Comparison of ENCODE assay signal across 25 cellular contexts in the genomic region with DNA sequence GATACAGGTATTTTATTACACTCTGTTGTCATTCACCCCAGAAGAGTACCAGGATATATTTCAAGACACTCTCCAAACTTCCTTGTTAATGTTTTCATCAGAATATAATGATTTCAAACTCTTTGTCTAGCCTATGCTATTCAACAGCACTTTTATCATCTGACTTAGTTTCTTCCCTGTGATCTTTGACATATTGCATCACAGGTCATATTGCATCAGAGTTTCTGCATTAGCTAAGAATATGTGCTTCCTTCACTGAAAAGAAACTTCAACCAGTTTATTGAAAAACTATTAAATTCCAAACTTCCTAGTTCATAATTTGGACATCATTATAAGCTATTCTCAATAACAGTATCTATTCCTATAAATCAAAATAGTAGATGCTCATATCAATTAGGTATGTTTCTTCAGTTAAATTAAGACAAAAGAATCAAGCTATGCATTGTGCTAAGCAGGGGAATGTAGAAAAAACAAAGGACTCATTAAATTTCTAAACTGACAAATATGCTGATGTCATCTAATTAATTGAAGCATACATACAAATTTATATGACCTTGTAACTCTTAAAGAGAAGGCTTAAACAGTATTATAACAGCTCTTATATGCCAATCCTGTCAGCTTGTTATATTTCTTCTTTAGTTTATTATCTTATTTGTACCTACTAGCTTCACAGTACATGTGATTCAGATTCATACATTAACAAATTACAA.
A peak's percentile ranks its signal among the peaks of the same experiment; 100 is the strongest.
DNase-seq lines count a peak whose midpoint lies in the region; ATAC-seq, FAIRE-seq and TF ChIP-seq lines count a peak whose summit lies in the region.
"Had no signal": no experiment of that assay in that cellular context is flagged by ENCODE, and none has a peak within 500 bp of the region (broad histone marks: within the 10 kb centered on the region; RNA-seq: fewer than 3 reads in every experiment).

No MANE protein-coding gene starts in this region.

- no peak overlapping the region for H3K56ac ChIP-seq in IMR-90 (ENCODE audit: extremely low read depth, insufficient read depth, low read length)
- no peak overlapping the region for H3K56ac ChIP-seq in H1 (replicated peaks; ENCODE audit: insufficient read length, low read depth, low read length)

- H2BK120ac ChIP-seq in IMR-90 (ENCODE audit: low read depth, low read length) (no peak overlapping the region), H1 (replicated peaks; ENCODE audit: low read depth, low read length) (no peak overlapping the region), mesenchymal stem cell (ENCODE audit: low read depth, low read length) (no peak overlapping the region)

- intact Hi-C loops in IMR-90 (cut with micrococcal nuclease) = no loop called here
- intact Hi-C loops in activated CD4-positive, alpha-beta T cell treated with anti-CD3 and anti-CD28 coated beads, Interleukin-2, amount 10 ng/mL, durations not matched to agents 24 days and 14 days (cut with micrococcal nuclease) = no loop called here

- no peak for TF ChIP-seq POLR2A in IMR-90 (IDR thresholded peaks at IDR 0.05; ENCODE audit: low read depth, low read length)
- TF ChIP-seq POLR2A in H1 (IDR thresholded peaks at IDR 0.05; ENCODE audit: control extremely low read depth in 1 of 2, low read depth in 2 of 2, low read length in 2 of 2) = no peak

- no peak overlapping the region for H3K4ac ChIP-seq in IMR-90 (ENCODE audit: low read depth, low read length)
- no peak overlapping the region for H3K4ac ChIP-seq in H1 (replicated peaks; ENCODE audit: insufficient read length, low read depth, low read length)
- no peak overlapping the region for H3K4ac ChIP-seq in mesenchymal stem cell (ENCODE audit: low read depth in 1 of 2, low read length in 2 of 2)

- H3K4me2 ChIP-seq in IMR-90 (ENCODE audit: low read depth, low read length) (no peak overlapping the region), H1 (ENCODE audit: insufficient read depth in 1 of 2, low read depth in 2 of 2, low read length in 2 of 2) (no peak overlapping the region), mesenchymal stem cell (ENCODE audit: low read length, poor library complexity, severe bottlenecking) (no peak overlapping the region)
- H3K4me2 ChIP-seq: BLaER1 had no signal

- in situ Hi-C loops in IMR-90 (cut with MboI; ENCODE audit: low sequenced_read_pairs) = no loop called here

- H2BK5ac ChIP-seq in IMR-90 (ENCODE audit: low read depth, low read length, poor library complexity, severe bottlenecking) (no peak overlapping the region), H1 (ENCODE audit: low read depth, low read length) (no peak overlapping the region), mesenchymal stem cell (ENCODE audit: low read depth, low read length, poor library complexity, severe bottlenecking) (no peak overlapping the region)

- H3K4me1 ChIP-seq in IMR-90 (ENCODE audit: control insufficient read depth, insufficient read depth, low read length) (no peaks in the 10 kb centered on the region), H1 (replicated peaks in 1 of 4; ENCODE audit: control insufficient read depth in 3 of 4, insufficient read depth in 4 of 4, low read length in 3 of 4) (no peaks in the 10 kb centered on the region), mesenchymal stem cell (ENCODE audit: control insufficient read depth, insufficient read depth, low read depth, low read length) (no peaks in the 10 kb centered on the region)
- H3K4me1 ChIP-seq: BLaER1, Caco-2, Peyer's patch, SJCRH30 had no signal

- CTCF ChIA-PET in IMR-90 (lab: Yijun Ruan, JAX) = interaction anchor here (0.7 kb wide), 1 partner anchor 12 kb away, joined by 3 read pairs; no protein-coding TSS in a partner anchor
- CTCF ChIA-PET in WTC11 (lab: Charles Lee) = no interaction called here
- CTCF ChIA-PET in H1 (lab: Charles Lee; ENCODE audit: partially characterized antibody) = interaction anchor here (0.9 to 2.2 kb wide), 3 partner anchors 14 to 23 kb away, joined by 3 to 5 read pairs (median 3); no protein-coding TSS in a partner anchor

- H3K4me3 ChIP-seq in IMR-90 (ENCODE audit: insufficient read depth, low read depth, low read length) (no peak overlapping the region), H1 (ENCODE audit: extremely low read depth in 1 of 4, insufficient read depth in 2 of 4, low read depth in 3 of 4, low read length in 4 of 4) (no peak overlapping the region), mesenchymal stem cell (ENCODE audit: insufficient read depth in 1 of 2, low read depth in 1 of 2, low read length in 2 of 2) (no peak overlapping the region)
- H3K4me3 ChIP-seq: BLaER1, Peyer's patch, SJCRH30 had no signal

- peak overlapping the region; percentile 28; the same call in 1 of the 2 replicates for H3K27ac Mint-ChIP-seq in WTC11
- no peak overlapping the region for H3K27ac Mint-ChIP-seq in activated CD4-positive, alpha-beta T cell treated with anti-CD3 and anti-CD28 coated beads, Interleukin-2, amount 10 ng/mL, durations not matched to agents 24 days and 14 days
- H3K27ac Mint-ChIP-seq: CD4-positive, alpha-beta T cell; IgD-negative memory B cell had no signal

- TF ChIP-seq RAD21 in IMR-90 (IDR thresholded peaks at IDR 0.05; ENCODE audit: low read length) (no peak), H1 (IDR thresholded peaks at IDR 0.05 in 1 of 2, conservative IDR thresholded peaks at IDR 0.05 in 1 of 2; ENCODE audit: low read depth in 2 of 2, low read length in 2 of 2) (no peak)

- H3K36me3 Mint-ChIP-seq in WTC11 = no peaks in the 10 kb centered on the region
- H3K36me3 Mint-ChIP-seq in activated CD4-positive, alpha-beta T cell treated with anti-CD3 and anti-CD28 coated beads, Interleukin-2, amount 10 ng/mL, durations not matched to agents 24 days and 14 days (ENCODE audit: low read depth) = no peaks in the 10 kb centered on the region
- H3K36me3 Mint-ChIP-seq: IgD-negative memory B cell had no signal

- TF ChIP-seq EP300 in H1 (IDR thresholded peaks at IDR 0.05; ENCODE audit: borderline replicate concordance in 1 of 2, low read depth in 2 of 2, low read length in 2 of 2) = no peak

- H3K18ac ChIP-seq in IMR-90 (ENCODE audit: low read depth, low read length) (no peak overlapping the region), H1 (ENCODE audit: extremely low read depth, low read length) (no peak overlapping the region), mesenchymal stem cell (ENCODE audit: low read depth in 1 of 2, low read length in 2 of 2) (no peak overlapping the region)

- no peak overlapping the region for H3K4me3 Mint-ChIP-seq in WTC11
- H3K4me3 Mint-ChIP-seq in activated CD4-positive, alpha-beta T cell treated with anti-CD3 and anti-CD28 coated beads, Interleukin-2, amount 10 ng/mL, durations not matched to agents 24 days and 14 days = no peak overlapping the region
- H3K4me3 Mint-ChIP-seq: CD4-positive, alpha-beta T cell; IgD-negative memory B cell had no signal

- no peaks in the 10 kb centered on the region for H3K79me2 ChIP-seq in H1 (ENCODE audit: control insufficient read depth in 1 of 2, insufficient read depth in 2 of 2, low read length in 2 of 2)

- H3K27me3 ChIP-seq in IMR-90 (ENCODE audit: control insufficient read depth, insufficient read depth, low read length) (no peaks in the 10 kb centered on the region), H1 (replicated peaks in 1 of 4; ENCODE audit: control insufficient read depth in 3 of 4, extremely low read depth in 1 of 4, insufficient read depth in 3 of 4, low read length in 3 of 4) (no peaks in the 10 kb centered on the region), mesenchymal stem cell (ENCODE audit: control insufficient read depth in 1 of 2, insufficient read depth in 1 of 2, low read length in 2 of 2) (no peaks in the 10 kb centered on the region)
- H3K27me3 ChIP-seq: BLaER1, Peyer's patch, SJCRH30 had no signal

- H3K9me3 ChIP-seq in IMR-90 (ENCODE audit: control insufficient read depth, insufficient read depth, low read length) (no peaks in the 10 kb centered on the region), H1 (ENCODE audit: insufficient read depth in 2 of 2, low read depth in 1 of 2, low read length in 1 of 2) (no peaks in the 10 kb centered on the region), mesenchymal stem cell (ENCODE audit: control insufficient read depth, low read length) (peaks cover 6% of the 10 kb centered on the region)
- H3K9me3 ChIP-seq: BLaER1, Caco-2, Peyer's patch, SJCRH30 had no signal

- H4K91ac ChIP-seq in IMR-90 (ENCODE audit: insufficient read depth, low read depth, low read length) = no peak overlapping the region
- H4K91ac ChIP-seq in H1 (replicated peaks; ENCODE audit: insufficient read length, low read length) = no peak overlapping the region
- no peak overlapping the region for H4K91ac ChIP-seq in mesenchymal stem cell (ENCODE audit: low read length)

- ATAC-seq in IMR-90 (ENCODE audit: low read depth) (no peak), WTC11 (no peak), HG02970 (IDR thresholded peaks at IDR 0.05; ENCODE audit: low FRiP score, unreplicated experiment) (no peak)

- no peaks in the 10 kb centered on the region for H4K20me1 ChIP-seq in IMR-90 (ENCODE audit: insufficient read depth, low read length)
- H4K20me1 ChIP-seq in H1 (replicated peaks in 1 of 2; ENCODE audit: control insufficient read depth in 1 of 2, insufficient read depth in 2 of 2, low read length in 2 of 2) = no peaks in the 10 kb centered on the region
- H4K20me1 ChIP-seq: BLaER1 had no signal

- H2AFZ ChIP-seq in IMR-90 (replicated peaks; ENCODE audit: low read length, poor library complexity) (no peak overlapping the region), H1 (ENCODE audit: low read length) (no peak overlapping the region), mesenchymal stem cell (ENCODE audit: low read depth, low read length) (no peak overlapping the region)

- no peak overlapping the region for H2BK15ac ChIP-seq in IMR-90 (ENCODE audit: low read depth, low read length)
- H2BK15ac ChIP-seq in H1 (ENCODE audit: low read length) = no peak overlapping the region
- H2BK15ac ChIP-seq in mesenchymal stem cell (ENCODE audit: low read depth, poor library complexity, severe bottlenecking) = no peak overlapping the region

- H3K27ac ChIP-seq in IMR-90 (ENCODE audit: insufficient read depth, low read length) = no peak overlapping the region
- H3K27ac ChIP-seq in H1 (ENCODE audit: low read depth, low read length) = no peak overlapping the region
- H3K27ac ChIP-seq in mesenchymal stem cell (ENCODE audit: low read length, poor library complexity, severe bottlenecking) = no peak overlapping the region
- H3K27ac ChIP-seq: BLaER1, Peyer's patch, SJCRH30 had no signal

- H2AK5ac ChIP-seq in IMR-90 (ENCODE audit: low read depth, low read length) = no peak overlapping the region
- H2AK5ac ChIP-seq in H1 (ENCODE audit: low read depth, low read length) = no peak overlapping the region
- H2AK5ac ChIP-seq in mesenchymal stem cell (ENCODE audit: low read length, severe bottlenecking) = no peak overlapping the region

- POLR2A ChIA-PET in IMR-90 (lab: Charles Lee; ENCODE audit: unreplicated experiment) (no interaction called here), WTC11 (lab: Charles Lee) (no interaction called here), H1 (lab: Charles Lee; ENCODE audit: partially characterized antibody) (interaction anchor here (0.6 kb wide), 1 partner anchor 274 kb away, joined by 3 read pairs; no protein-coding TSS in a partner anchor)

- DNase-seq in IMR-90 (no peak), WTC11 (ENCODE audit: low spot score) (no peak), H1 (ENCODE audit: low read depth in 1 of 2, low spot score in 2 of 2) (no peak), mesenchymal stem cell (peak; percentile 21)
- DNase-seq in activated CD4-positive, alpha-beta T cell treated with anti-CD3 and anti-CD28 coated beads, Interleukin-2, amount 10 ng/mL, durations not matched to agents 24 days and 14 days = no peak
- DNase-seq in activated CD4-positive, alpha-beta T cell treated with anti-CD3 and anti-CD28 coated beads for 4 hours = no peak
- DNase-seq in activated CD8-positive, alpha-beta memory T cell treated with anti-CD3 and anti-CD28 coated beads for 24 hours = no peak
- DNase-seq: Caco-2; CD4-positive, alpha-beta T cell; DND-41; HCEC 1CT; MM.1S; NCI-H1105; NCI-H2029 treated with DMSO at 0.1 percent for 48 hours; NCI-H2171; NCI-H345; NCI-H524 treated with DMSO at 0.1 percent for 48 hours; NCI-H82; Peyer's patch; SJCRH30 had no signal

- H3K9me3 Mint-ChIP-seq in WTC11 = 0 out of 2 replicates have a peak, but pooled peaks cover 8% of the 10 kb centered on the region
- H3K9me3 Mint-ChIP-seq in activated CD4-positive, alpha-beta T cell treated with anti-CD3 and anti-CD28 coated beads, Interleukin-2, amount 10 ng/mL, durations not matched to agents 24 days and 14 days = no peaks in the 10 kb centered on the region

- no peaks in the 10 kb centered on the region for H3K27me3 Mint-ChIP-seq in WTC11 (ENCODE audit: low read depth)
- no peaks in the 10 kb centered on the region for H3K27me3 Mint-ChIP-seq in activated CD4-positive, alpha-beta T cell treated with anti-CD3 and anti-CD28 coated beads, Interleukin-2, amount 10 ng/mL, durations not matched to agents 24 days and 14 days
- H3K27me3 Mint-ChIP-seq: CD4-positive, alpha-beta T cell; IgD-negative memory B cell had no signal

- H3K4me1 Mint-ChIP-seq in WTC11 = no peaks in the 10 kb centered on the region
- H3K4me1 Mint-ChIP-seq in activated CD4-positive, alpha-beta T cell treated with anti-CD3 and anti-CD28 coated beads, Interleukin-2, amount 10 ng/mL, durations not matched to agents 24 days and 14 days = no peaks in the 10 kb centered on the region
- H3K4me1 Mint-ChIP-seq: IgD-negative memory B cell had no signal

- H2AK9ac ChIP-seq in IMR-90 (replicated peaks; ENCODE audit: low read depth, low read length, poor library complexity) = no peak overlapping the region

- no peak for FAIRE-seq in H1 (lab: Jason Lieb, UNC)
- FAIRE-seq: GM12891, HTR-8/SVneo had no signal

- H3K9me1 ChIP-seq in IMR-90 (ENCODE audit: insufficient read depth, low read length) = no peaks in the 10 kb centered on the region

- H3K9ac ChIP-seq in IMR-90 (ENCODE audit: low read depth, low read length) = no peak overlapping the region
- H3K9ac ChIP-seq in H1 (replicated peaks in 1 of 4; ENCODE audit: extremely low read depth in 1 of 4, low read depth in 3 of 4, low read length in 3 of 4) = no peak overlapping the region
- no peak overlapping the region for H3K9ac ChIP-seq in mesenchymal stem cell (ENCODE audit: low read length)
- H3K9ac ChIP-seq: BLaER1 had no signal

- H3K36me3 ChIP-seq in IMR-90 (ENCODE audit: control insufficient read depth, insufficient read depth, low read length) (no peaks in the 10 kb centered on the region), H1 (ENCODE audit: control insufficient read depth in 2 of 4, insufficient read depth in 4 of 4, low read length in 3 of 4) (no peaks in the 10 kb centered on the region), mesenchymal stem cell (ENCODE audit: control insufficient read depth in 1 of 2, insufficient read depth in 2 of 2, low read depth in 1 of 2, low read length in 2 of 2) (no peaks in the 10 kb centered on the region)
- H3K36me3 ChIP-seq: BLaER1, Peyer's patch, SJCRH30 had no signal

- BruUV-seq in IMR-90 (replicated peaks; lab: Mats Ljungman, UMichigan) = no TSS peak

- H2BK20ac ChIP-seq in IMR-90 (ENCODE audit: low read depth, low read length) = no peak overlapping the region
- H2BK20ac ChIP-seq in H1 (ENCODE audit: low read length) = no peak overlapping the region

- H2BK12ac ChIP-seq in H1 (ENCODE audit: low read depth, low read length) = no peak overlapping the region
- no peak overlapping the region for H2BK12ac ChIP-seq in mesenchymal stem cell (ENCODE audit: low read length in 2 of 2)

- H4K5ac ChIP-seq in IMR-90 (ENCODE audit: low read depth, low read length) (no peak overlapping the region), H1 (ENCODE audit: insufficient read length, low read depth, low read length) (no peak overlapping the region)

- dilution Hi-C loops in IMR-90 (cut with HindIII; ENCODE audit: low sequenced_read_pairs, unreplicated experiment) = no loop called here

- no peaks in the 10 kb centered on the region for H3K23me2 ChIP-seq in H1 (ENCODE audit: low read depth, low read length)

- TF ChIP-seq CTCF in IMR-90 (conservative IDR thresholded peaks at IDR 0.05; ENCODE audit: low read depth, low read length) (no peak), WTC11 (IDR thresholded peaks at IDR 0.05) (no peak), H1 (IDR thresholded peaks at IDR 0.05; ENCODE audit: control extremely low read depth in 1 of 3, insufficient read depth in 1 of 3, low read depth in 1 of 3, low read length in 3 of 3) (no peak)

- H3K14ac ChIP-seq in IMR-90 (replicated peaks; ENCODE audit: low read depth, low read length) (no peak overlapping the region), H1 (ENCODE audit: insufficient read length) (no peak overlapping the region), mesenchymal stem cell (ENCODE audit: low read length in 2 of 2) (no peak overlapping the region)

- H3K79me1 ChIP-seq in IMR-90 (ENCODE audit: low read depth in 1 of 2, low read length in 2 of 2) = no peaks in the 10 kb centered on the region
- H3K79me1 ChIP-seq in H1 (ENCODE audit: low read depth, low read length) = no peaks in the 10 kb centered on the region
- no peaks in the 10 kb centered on the region for H3K79me1 ChIP-seq in mesenchymal stem cell (replicated peaks; ENCODE audit: low read length, poor library complexity, severe bottlenecking)

- H4K8ac ChIP-seq in IMR-90 (ENCODE audit: low read depth in 2 of 2, low read length in 2 of 2) (no peak overlapping the region; a peak in 1 of 4 replicates), H1 (ENCODE audit: extremely low read depth, insufficient read depth, low read length) (no peak overlapping the region), mesenchymal stem cell (ENCODE audit: low read length) (no peak overlapping the region)

- no peak overlapping the region for H3K23ac ChIP-seq in IMR-90 (ENCODE audit: low read depth, low read length)
- no peak overlapping the region for H3K23ac ChIP-seq in H1 (ENCODE audit: insufficient read length)
- no peak overlapping the region for H3K23ac ChIP-seq in mesenchymal stem cell (ENCODE audit: low read length in 2 of 2)
